Comparison of ENCODE assay signal across 8 cellular contexts in the genomic region with DNA sequence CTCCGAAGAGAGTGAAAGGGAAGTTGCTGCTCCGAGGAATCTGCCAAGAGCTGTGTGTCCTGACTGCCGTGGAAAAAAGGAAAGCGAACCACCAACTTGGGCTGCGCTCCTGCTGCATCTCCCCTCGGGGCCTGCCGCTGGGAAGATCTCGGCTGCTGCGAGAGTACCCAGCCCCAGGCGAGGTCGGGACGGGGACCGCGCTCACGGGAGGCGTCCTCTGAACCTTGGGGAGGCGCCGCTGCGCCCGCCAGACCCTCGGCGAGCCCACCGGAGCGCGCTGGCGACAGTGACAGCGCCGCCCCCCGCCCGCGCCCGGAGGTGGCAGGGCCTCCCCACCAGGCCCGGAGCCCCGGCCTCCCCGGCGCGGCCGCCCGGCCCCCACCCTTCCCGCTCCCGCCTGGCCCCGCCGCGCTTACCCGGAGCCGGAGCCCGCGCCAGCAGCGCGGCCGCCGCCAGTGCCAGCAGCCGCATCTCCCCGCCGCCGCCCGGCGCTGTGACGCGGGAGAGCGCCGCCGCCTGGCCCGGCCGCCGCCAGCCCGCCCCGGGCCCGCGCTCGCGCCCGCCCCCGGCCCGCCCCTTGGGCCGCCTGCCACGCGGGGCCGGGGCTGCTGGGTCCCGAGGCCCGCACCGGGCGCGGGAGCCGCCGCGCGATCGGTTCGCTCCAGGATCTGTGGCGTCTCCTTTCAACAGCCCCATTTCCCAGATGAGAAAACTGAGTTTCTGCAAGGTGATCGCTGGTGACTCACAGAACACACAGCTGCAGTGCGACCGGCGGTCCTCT. TPM values are rescaled to one million over a fixed set of nuclear protein-coding genes. Genes with fewer than 3 reads are reported as not detected.
DNase-seq lines count a peak whose midpoint lies in the region; ATAC-seq and TF ChIP-seq lines count a peak whose summit lies in the region.

TSS of gene VSTM4 (minus strand) at position 508 of the 781 bp plus-strand sequence. CDS start at position 471, 37 bp downstream.

- peaks cover 0 to 11% (median 5%) of the 10 kb centered on the region in 6 donors for H3K4me1 ChIP-seq in spleen

- TF ChIP-seq POLR2A in spleen (IDR thresholded peaks at IDR 0.05), result no peak

- 4 to 24% (median 4%) methylated on average over 2 to 95 of the region's 95 CpGs for WGBS in spleen, 5 donors

- DNase-seq in AG20443 (ENCODE audit: low spot score) (peak; percentile 91), cardiac fibroblast (ENCODE audit: low read depth in 2 of 2) (peak; percentile 32 to 54), immature natural killer cell (peak; percentile 16 to 27 (median 26)), spleen (no peak), SKM-1 (lab: John Stamatoyannopoulos, UW; ENCODE audit: unreplicated experiment) (no peak), NCI-H187 treated with DMSO at 0.1 percent for 48 hours (lab: John Stamatoyannopoulos, UW) (no peak), amniotic stem cell (lab: John Stamatoyannopoulos, UW) (no peak)

- H3K4me3 ChIP-seq in cardiac fibroblast (replicated peaks in 1 of 2; ENCODE audit: low read depth in 2 of 2, low read length in 2 of 2) (peak within 1 kb of the TSS; percentile 49 to 53), spleen (peak within 1 kb of the TSS in 7 of 8 donors; percentile 22 to 67 (median 37))

- no peaks in the 10 kb centered on the region for H3K36me3 Mint-ChIP-seq in immature natural killer cell

- peak within 1 kb of the TSS in 1 of 6 donors; percentile 24 for H3K27ac Mint-ChIP-seq in immature natural killer cell

- no peaks in the 10 kb centered on the region for H3K36me3 ChIP-seq in spleen

- peaks cover 0 to 15% (median 7%) of the 10 kb centered on the region in 3 donors for H3K27me3 Mint-ChIP-seq in immature natural killer cell (ENCODE audit: low read depth in 3 of 3)

- peak within 1 kb of the TSS in 6 of 8 donors; percentile 32 to 71 (median 62) for H3K27ac ChIP-seq in spleen

- peak; percentile 38 for ATAC-seq in HG02798 (IDR thresholded peaks at IDR 0.05; ENCODE audit: poor library complexity, unreplicated experiment)

- no peaks in the 10 kb centered on the region for H3K9me3 ChIP-seq in spleen

- peaks cover 0 to 53% (median 14%) of the 10 kb centered on the region in 7 donors for H3K27me3 ChIP-seq in spleen (replicated peaks in 1 of 7)

- peaks cover 4 to 8% of the 10 kb centered on the region in 2 donors for H3K4me1 Mint-ChIP-seq in immature natural killer cell

- H3K9me3 Mint-ChIP-seq in immature natural killer cell, result no peaks in the 10 kb centered on the region

- intact Hi-C loops in spleen (cut with DNase I; ENCODE audit: low total_unique reads), result no loop called here

- TF ChIP-seq CTCF in cardiac fibroblast (IDR thresholded peaks at IDR 0.05; ENCODE audit: low read depth, low read length) (no peak), spleen (IDR thresholded peaks at IDR 0.05 in 8 of 11, conservative IDR thresholded peaks at IDR 0.05 in 3 of 11) (peak in 1 of 11 experiments; percentile 9)

- peak within 1 kb of the TSS; percentile 70 to 80 (median 77) for H3K4me3 Mint-ChIP-seq in immature natural killer cell

RNA-seq across cellular contexts. Expression of gene VSTM4, which starts in this region (rescaled TPM):
- polyA plus RNA-seq in immature natural killer cell (under 1 TPM in 2 of 3 donors, not detected in 1; 0.03 to 0.12 TPM), spleen (1 to 10 TPM in 1 of 3 donors, under 1 TPM in 2; 0.57 to 1.6 (median 0.80) TPM)
- 1 to 10 TPM; 2.2 to 6.8 (median 4.1) TPM for total RNA-seq in spleen

Comparison
In these comparisons a context has a peak if more than half of its experiments do, and no peak if none do; other contexts are left out.
1. Peak in DNase-seq in immature natural killer cell; RNA of the gene not detected or under 1 TPM.
2. DNase-seq: peak in AG20443 (single experiment) and cardiac fibroblast (2 of 2); none in spleen (single experiment), SKM-1 (single experiment), NCI-H187 treated with DMSO at 0.1 percent for 48 hours (single experiment) and amniotic stem cell (single experiment).